Comparison of ENCODE assay signal across 16 cellular contexts in the genomic region with DNA sequence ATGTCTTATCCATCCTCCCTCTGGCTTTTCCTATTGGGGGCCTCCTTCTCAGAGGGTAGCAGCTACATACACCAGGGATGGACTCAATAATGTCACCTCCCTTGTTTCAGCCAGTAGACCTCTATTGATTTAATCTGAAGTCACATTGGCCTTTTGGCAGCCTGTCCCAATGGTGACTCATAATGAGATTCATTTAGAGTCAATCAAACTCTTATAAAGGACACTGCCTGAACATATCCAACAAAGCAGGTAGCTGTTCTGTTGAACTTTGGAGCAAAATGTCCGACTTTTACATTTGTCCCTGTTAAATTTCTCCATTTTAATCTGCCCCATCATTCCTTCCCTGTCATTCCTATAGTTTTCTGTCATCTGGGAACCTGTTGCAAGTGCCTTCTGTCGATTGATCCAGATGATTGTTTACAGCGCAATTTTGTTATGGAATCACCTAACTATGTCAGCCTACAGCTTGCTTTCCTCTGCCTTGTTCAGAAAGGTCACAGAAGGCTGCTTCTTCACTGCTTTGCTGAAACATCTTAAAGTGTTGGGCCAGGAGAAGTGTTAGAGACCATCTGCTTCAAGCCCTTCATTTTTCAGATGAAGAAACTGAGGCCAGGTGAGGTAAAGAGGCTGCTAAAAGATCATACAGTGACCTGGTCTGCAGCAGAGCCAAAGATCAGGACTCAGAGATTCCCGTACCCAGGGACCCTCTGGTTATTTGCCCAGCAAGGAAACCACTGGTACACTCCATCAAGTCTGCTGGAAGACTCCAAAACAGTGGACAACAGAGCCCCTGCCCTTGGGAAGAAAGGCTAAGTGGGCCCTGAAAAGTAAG.
DNase-seq lines count a peak whose midpoint lies in the region; ATAC-seq and TF ChIP-seq lines count a peak whose summit lies in the region.
"Had no signal": no experiment of that assay in that cellular context is flagged by ENCODE, and none has a peak within 500 bp of the region (broad histone marks: within the 10 kb centered on the region; RNA-seq: fewer than 3 reads in every experiment).

No MANE protein-coding gene starts in this region.

- H2AFZ ChIP-seq in SK-N-SH (ENCODE audit: low read depth) (no peak overlapping the region), mesenchymal stem cell (ENCODE audit: low read depth, low read length) (no peak overlapping the region)

- no peaks in the 10 kb centered on the region for H4K20me1 ChIP-seq in SK-N-SH (ENCODE audit: insufficient read depth)

- H3K4me2 ChIP-seq in SK-N-SH (no peak overlapping the region), mesenchymal stem cell (ENCODE audit: low read length, poor library complexity, severe bottlenecking) (no peak overlapping the region)

- no peak for TF ChIP-seq POLR2A in body of pancreas (IDR thresholded peaks at IDR 0.05)

- H3K9me2 ChIP-seq in SK-N-SH = no peaks in the 10 kb centered on the region

- H3K23ac ChIP-seq in mesenchymal stem cell (ENCODE audit: low read length in 2 of 2) = no peak overlapping the region

- H3F3A ChIP-seq in SK-N-SH (replicated peaks; ENCODE audit: insufficient read depth) = no peaks in the 10 kb centered on the region

- 86% methylated on average over 4 of the region's 4 CpGs for WGBS in SK-N-SH (ENCODE audit: low lambda C conversion rate)
- WGBS in body of pancreas, 2 donors = 79% methylated on average over 4 of the region's 4 CpGs
- WGBS in mesenchymal stem cell = 98% methylated on average over 4 of the region's 4 CpGs
- 96% methylated on average over 4 of the region's 4 CpGs for WGBS in thymus

- H3K79me1 ChIP-seq in mesenchymal stem cell (replicated peaks; ENCODE audit: low read length, poor library complexity, severe bottlenecking) = no peaks in the 10 kb centered on the region

- no peak for TF ChIP-seq CTCF in SK-N-SH (IDR thresholded peaks at IDR 0.05)
- TF ChIP-seq CTCF in body of pancreas (IDR thresholded peaks at IDR 0.05) = no peak

- H2BK120ac ChIP-seq in mesenchymal stem cell (ENCODE audit: low read depth, low read length) = peak overlapping the region; percentile 21

- H3K27ac ChIP-seq in SK-N-SH (ENCODE audit: low read depth in 2 of 2, low read length in 1 of 2) = no peak overlapping the region
- H3K27ac ChIP-seq in body of pancreas = peak overlapping the region in 2 of 4 donors; percentile 77 to 80
- H3K27ac ChIP-seq in mesenchymal stem cell (ENCODE audit: low read length, poor library complexity, severe bottlenecking) = no peak overlapping the region
- peak overlapping the region; percentile 0 for H3K27ac ChIP-seq in thymus (ENCODE audit: low read depth)

- H3K4me1 ChIP-seq in SK-N-SH (ENCODE audit: control insufficient read depth in 1 of 2, insufficient read depth in 2 of 2, low read depth in 1 of 2, low read length in 1 of 2) = peaks cover 0 to 20% of the 10 kb centered on the region in 2 experiments; a peak in 1 of 4 replicates
- H3K4me1 ChIP-seq in body of pancreas = peaks cover 67% of the 10 kb centered on the region
- peaks cover 13% of the 10 kb centered on the region for H3K4me1 ChIP-seq in mesenchymal stem cell (ENCODE audit: control insufficient read depth, insufficient read depth, low read depth, low read length)
- peaks cover 3% of the 10 kb centered on the region for H3K4me1 ChIP-seq in thymus (ENCODE audit: control insufficient read depth, insufficient read depth, low read length)

- H3K79me2 ChIP-seq in SK-N-SH (ENCODE audit: insufficient read depth) = no peaks in the 10 kb centered on the region

- CTCF ChIA-PET in SK-N-SH (lab: Yijun Ruan, JAX) = no interaction called here

- no peak overlapping the region for H4K8ac ChIP-seq in mesenchymal stem cell (ENCODE audit: low read length)

- H3K4me3 ChIP-seq in SK-N-SH (ENCODE audit: low read depth in 2 of 2, low read length in 1 of 2) = no peak overlapping the region
- no peak overlapping the region for H3K4me3 ChIP-seq in body of pancreas
- H3K4me3 ChIP-seq in mesenchymal stem cell (ENCODE audit: insufficient read depth in 1 of 2, low read depth in 1 of 2, low read length in 2 of 2) = no peak overlapping the region
- H3K4me3 ChIP-seq in thymus (ENCODE audit: low read length) = no peak overlapping the region
- H3K4me3 ChIP-seq: adrenal gland had no signal

- H2BK15ac ChIP-seq in mesenchymal stem cell (ENCODE audit: low read depth, poor library complexity, severe bottlenecking) = no peak overlapping the region

- H3K9ac ChIP-seq in SK-N-SH (no peak overlapping the region), mesenchymal stem cell (ENCODE audit: low read length) (no peak overlapping the region)

- no peak overlapping the region for H3K18ac ChIP-seq in mesenchymal stem cell (ENCODE audit: low read depth in 1 of 2, low read length in 2 of 2)

- intact Hi-C loops in body of pancreas (cut with DNase I) = no loop called here

- H2BK12ac ChIP-seq in mesenchymal stem cell (ENCODE audit: low read length in 2 of 2) = peak overlapping the region in 1 of 2 experiments; percentile 2

- H4K91ac ChIP-seq in mesenchymal stem cell (ENCODE audit: low read length) = no peak overlapping the region

- H3K4ac ChIP-seq in mesenchymal stem cell (ENCODE audit: low read depth in 1 of 2, low read length in 2 of 2) = no peak overlapping the region

- no peak overlapping the region for H2BK5ac ChIP-seq in mesenchymal stem cell (ENCODE audit: low read depth, low read length, poor library complexity, severe bottlenecking)

- H2AK5ac ChIP-seq in mesenchymal stem cell (ENCODE audit: low read length, severe bottlenecking) = no peak overlapping the region

- H3K36me3 ChIP-seq in SK-N-SH (replicated peaks in 1 of 2; ENCODE audit: control insufficient read depth in 1 of 2, insufficient read depth in 2 of 2, low read length in 1 of 2) = no peaks in the 10 kb centered on the region
- H3K36me3 ChIP-seq in body of pancreas (replicated peaks in 1 of 2; ENCODE audit: insufficient read depth in 1 of 2, low read depth in 2 of 2) = no peaks in the 10 kb centered on the region
- no peaks in the 10 kb centered on the region for H3K36me3 ChIP-seq in mesenchymal stem cell (ENCODE audit: control insufficient read depth in 1 of 2, insufficient read depth in 2 of 2, low read depth in 1 of 2, low read length in 2 of 2)
- no peaks in the 10 kb centered on the region for H3K36me3 ChIP-seq in thymus (ENCODE audit: control insufficient read depth, insufficient read depth)
- H3K36me3 ChIP-seq: adrenal gland had no signal

- no peak for TF ChIP-seq RAD21 in SK-N-SH (IDR thresholded peaks at IDR 0.05; ENCODE audit: low read length)

- H3K27me3 ChIP-seq in SK-N-SH (ENCODE audit: insufficient read depth) (no peaks in the 10 kb centered on the region), body of pancreas (no peaks in the 10 kb centered on the region), mesenchymal stem cell (ENCODE audit: control insufficient read depth in 1 of 2, insufficient read depth in 1 of 2, low read length in 2 of 2) (peaks cover 0 to 31% of the 10 kb centered on the region in 2 experiments), thymus (ENCODE audit: control insufficient read depth, insufficient read depth) (no peaks in the 10 kb centered on the region)
- H3K27me3 ChIP-seq: adrenal gland had no signal

- DNase-seq in SK-N-SH (no peak), body of pancreas (peak in 3 of 4 donors; percentile 27 to 53 (median 34)), mesenchymal stem cell (no peak), GDM1 (lab: John Stamatoyannopoulos, UW) (no peak), activated gamma-delta T cell treated with Interleukin-2 at 50 U/mL for 16 hours (no peak)
- DNase-seq: activated CD4-positive, CD25-positive, alpha-beta regulatory T cell; CD8-positive, alpha-beta memory T cell; cortex of kidney; MM.1S; NCI-H2171; stimulated activated CD4-positive, alpha-beta T cell treated with anti-CD3 and anti-CD28 coated beads, Interleukin-4, amount 100 ng/mL, for 24 hours had no signal

- H3K9me3 ChIP-seq in SK-N-SH = no peaks in the 10 kb centered on the region
- no peaks in the 10 kb centered on the region for H3K9me3 ChIP-seq in body of pancreas
- no peaks in the 10 kb centered on the region for H3K9me3 ChIP-seq in mesenchymal stem cell (ENCODE audit: control insufficient read depth, low read length)
- H3K9me3 ChIP-seq in thymus (ENCODE audit: control insufficient read depth) = no peaks in the 10 kb centered on the region
- H3K9me3 ChIP-seq: adrenal gland had no signal

- no peak for ATAC-seq in SK-N-SH treated with all-trans-retinoic acid at 6 μM for 48 hours
- ATAC-seq in body of pancreas = no peak
- ATAC-seq in HG02884 (IDR thresholded peaks at IDR 0.05; ENCODE audit: unreplicated experiment) = no peak
- ATAC-seq: stimulated activated memory B cell treated with anti-CD40 and anti-IgM and Interleukin-4, amounts not matched to agents 10 μg/mL and 1 μg/mL and 100 μg/mL, for 72 hours had no signal

- no peak overlapping the region for H3K14ac ChIP-seq in mesenchymal stem cell (ENCODE audit: low read length in 2 of 2)

- no peak for TF ChIP-seq EP300 in SK-N-SH (IDR thresholded peaks at IDR 0.05; ENCODE audit: borderline replicate concordance in 1 of 2, low read depth in 1 of 2, low read length in 1 of 2)

- POLR2A ChIA-PET in SK-N-SH (lab: Yijun Ruan, JAX) = no interaction called here

TF ChIP-seq in SK-N-SH treated with all-trans-retinoic acid at 6 μM for 48 hours, 23 proteins besides CTCF, POLR2A, EP300 and RAD21:
- TF ChIP-seq ZNF70 (CRISPR knock-in tag; IDR thresholded peaks at IDR 0.05) = peak; percentile 99
- TF ChIP-seq ZC3H10 (CRISPR knock-in tag; IDR thresholded peaks at IDR 0.05) = no peak

TF ChIP-seq in SK-N-SH, 30 proteins besides CTCF, POLR2A, EP300 and RAD21 (continues in another document):
- TF ChIP-seq, protein P1, sequence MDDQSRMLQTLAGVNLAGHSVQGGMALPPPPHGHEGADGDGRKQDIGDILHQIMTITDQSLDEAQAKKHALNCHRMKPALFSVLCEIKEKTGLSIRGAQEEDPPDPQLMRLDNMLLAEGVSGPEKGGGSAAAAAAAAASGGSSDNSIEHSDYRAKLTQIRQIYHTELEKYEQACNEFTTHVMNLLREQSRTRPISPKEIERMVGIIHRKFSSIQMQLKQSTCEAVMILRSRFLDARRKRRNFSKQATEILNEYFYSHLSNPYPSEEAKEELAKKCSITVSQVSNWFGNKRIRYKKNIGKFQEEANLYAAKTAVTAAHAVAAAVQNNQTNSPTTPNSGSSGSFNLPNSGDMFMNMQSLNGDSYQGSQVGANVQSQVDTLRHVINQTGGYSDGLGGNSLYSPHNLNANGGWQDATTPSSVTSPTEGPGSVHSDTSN (IDR thresholded peaks at IDR 0.05) = no peak
- TF ChIP-seq YY1 (IDR thresholded peaks at IDR 0.05; ENCODE audit: low read depth) (no peak), FOXJ3 (CRISPR knock-in tag; IDR thresholded peaks at IDR 0.05) (no peak)

Comparison
In these comparisons a context has a peak if more than half of its experiments do, and no peak if none do; other contexts are left out.
1. DNase-seq: peak in body of pancreas (3 of 4); none in SK-N-SH (single experiment), mesenchymal stem cell (single experiment), GDM1 (single experiment) and activated gamma-delta T cell treated with Interleukin-2 at 50 U/mL for 16 hours (single experiment).